ENCODE assay signal across 8 cellular contexts in the genomic region with DNA sequence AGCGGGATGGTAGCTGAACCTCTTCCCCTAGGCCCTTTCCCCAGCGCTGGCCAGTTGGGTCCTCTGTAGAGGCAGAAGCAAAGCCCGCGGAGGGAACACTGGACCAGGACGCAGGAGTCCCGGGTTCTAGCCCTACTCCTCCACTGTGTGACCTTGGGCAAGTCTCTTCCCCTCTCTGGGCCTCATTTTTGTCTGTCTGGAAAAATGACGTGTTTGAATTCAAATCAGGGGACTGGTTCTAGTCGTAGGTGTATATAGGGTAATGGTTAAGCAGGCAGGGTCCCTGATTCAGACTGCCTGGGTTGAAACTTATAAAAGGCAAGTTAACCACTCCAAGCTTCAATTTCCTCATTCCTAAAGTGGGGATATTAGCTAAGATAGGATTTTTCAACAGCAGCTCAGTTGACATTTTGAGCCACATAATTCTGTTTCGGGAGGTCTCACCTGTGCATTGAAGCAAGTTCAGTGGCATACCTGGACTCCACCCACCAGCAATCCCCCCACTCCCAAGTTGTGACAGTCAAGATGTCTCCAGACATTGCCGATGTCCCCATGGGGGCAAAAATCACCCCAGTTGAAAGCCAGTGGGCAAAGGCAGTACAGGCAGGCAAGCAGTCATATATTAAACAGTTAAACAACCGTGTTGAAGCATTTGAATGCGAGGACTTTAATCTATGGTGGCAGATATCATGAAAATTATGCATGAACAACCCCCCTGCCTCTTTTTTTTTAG. TPM values are rescaled to one million over a fixed set of nuclear protein-coding genes. Genes with fewer than 3 reads are reported as not detected.
DNase-seq lines count a peak whose midpoint lies in the region; ATAC-seq and TF ChIP-seq lines count a peak whose summit lies in the region.

No MANE protein-coding gene starts in this region.

- in situ Hi-C loops in mammary epithelial cell (cut with MboI; ENCODE audit: low sequenced_read_pairs in 2 of 2) = no loop called here

- WGBS in mammary epithelial cell (ENCODE audit: low coverage, missing lambda C conversion rate) = 31% methylated on average over 12 of the region's 12 CpGs

- peaks cover 39% of the 10 kb centered on the region for H3K4me1 Mint-ChIP-seq in CD4-positive, alpha-beta T cell (ENCODE audit: low read depth)

- H3K9me3 ChIP-seq in CD4-positive, alpha-beta T cell (ENCODE audit: control insufficient read depth, low read length) = no peaks in the 10 kb centered on the region
- H3K9me3 ChIP-seq in MG63 (no peaks in the 10 kb centered on the region), mammary epithelial cell (replicated peaks; ENCODE audit: insufficient read depth, low read length) (no peaks in the 10 kb centered on the region), mucosa of descending colon (no peaks in the 10 kb centered on the region)

- no peak for ATAC-seq in CD4-positive, alpha-beta T cell (ENCODE audit: poor library complexity)
- no peak for ATAC-seq in mucosa of descending colon
- ATAC-seq in HG03159 (IDR thresholded peaks at IDR 0.05; ENCODE audit: unreplicated experiment) = no peak
- ATAC-seq in GM18502 (IDR thresholded peaks at IDR 0.05; ENCODE audit: poor library complexity, unreplicated experiment) = no peak

- no peaks in the 10 kb centered on the region for H3K27me3 Mint-ChIP-seq in CD4-positive, alpha-beta T cell

- peak overlapping the region; percentile 77 for H3K27ac Mint-ChIP-seq in CD4-positive, alpha-beta T cell

- peak overlapping the region; percentile 92 for H3K4me3 Mint-ChIP-seq in CD4-positive, alpha-beta T cell

- CTCF ChIA-PET in CD4-positive, alpha-beta T cell (lab: Charles Lee) = interaction anchor here (1.0 to 3.6 kb wide), 5 partner anchors 11 to 229 kb away, joined by 3 to 17 read pairs (median 4); a partner anchor contains a TSS
- CTCF ChIA-PET in mammary epithelial cell (lab: Charles Lee; ENCODE audit: low non-redundant PET) = interaction anchor here (0.6 to 1.0 kb wide), 2 partner anchors 88 to 200 kb away, joined by 3 to 10 read pairs; a partner anchor contains a TSS

- peaks cover 16% of the 10 kb centered on the region for H3K4me1 ChIP-seq in mammary epithelial cell (ENCODE audit: insufficient read depth, low read length)
- peaks cover 30% of the 10 kb centered on the region for H3K4me1 ChIP-seq in mucosa of descending colon (ENCODE audit: low read depth)

- POLR2A ChIA-PET in CD4-positive, alpha-beta T cell (lab: Charles Lee) = interaction anchor here (0.6 to 3.7 kb wide), 17 partner anchors 8 to 284 kb away, joined by 3 to 27 read pairs (median 5); a partner anchor contains a TSS

- peaks cover 13% of the 10 kb centered on the region for H3K79me2 ChIP-seq in mammary epithelial cell (ENCODE audit: insufficient read depth, low read length)

- H3K36me3 ChIP-seq in MG63 (no peaks in the 10 kb centered on the region), mammary epithelial cell (ENCODE audit: insufficient read depth, low read length) (no peaks in the 10 kb centered on the region), mucosa of descending colon (ENCODE audit: low read depth) (peaks cover 5% of the 10 kb centered on the region)

- H3K4me2 ChIP-seq in mammary epithelial cell (ENCODE audit: insufficient read depth, low read depth, low read length) = peak overlapping the region; percentile 87

- no peaks in the 10 kb centered on the region for H4K20me1 ChIP-seq in mammary epithelial cell (ENCODE audit: insufficient read depth, low read length)

- dilution Hi-C loops in mammary epithelial cell (cut with HindIII; ENCODE audit: low sequenced_read_pairs) = loop anchor here (5.0 kb wide), 1 partner anchor 35 kb away; a partner anchor contains a TSS

- DNase-seq in CD4-positive, alpha-beta T cell = peak in 3 of 10 experiments; percentile 8 to 38 (median 20)
- DNase-seq in MG63 (no peak), mammary epithelial cell (peak; percentile 18), mucosa of descending colon (peak in 1 of 3 donors; percentile 34), NCI-H1105 treated with DMSO at 0.1 percent for 48 hours (lab: John Stamatoyannopoulos, UW) (no peak), dedifferentiated amniotic fluid mesenchymal stem cell (ENCODE audit: extremely low spot score) (no peak)

- no peaks in the 10 kb centered on the region for H3K9me3 Mint-ChIP-seq in CD4-positive, alpha-beta T cell

- BruUV-seq in mammary epithelial cell (replicated peaks; lab: Mats Ljungman, UMichigan) = TSS peak; percentile 48

- intact Hi-C loops in CD4-positive, alpha-beta T cell (cut with DNase I, micrococcal nuclease) = loop anchor here (2.0 to 5.0 kb wide), 4 partner anchors 35 to 135 kb away; a partner anchor contains a TSS
- intact Hi-C loops in mammary epithelial cell (cut with micrococcal nuclease) = loop anchor here (1.0 to 5.0 kb wide), 2 partner anchors 19 to 35 kb away; a partner anchor contains a TSS
- intact Hi-C loops in mucosa of descending colon (cut with DNase I, micrococcal nuclease) = no loop called here

- peak overlapping the region; percentile 83 for H2AFZ ChIP-seq in mammary epithelial cell (ENCODE audit: low read depth, low read length)

- H3K36me3 Mint-ChIP-seq in CD4-positive, alpha-beta T cell (ENCODE audit: low read depth) = peaks cover 12% of the 10 kb centered on the region

- H3K4me3 ChIP-seq in MG63 = peak overlapping the region; percentile 59
- H3K4me3 ChIP-seq in mammary epithelial cell (replicated peaks in 1 of 3; ENCODE audit: insufficient read depth in 1 of 3, low read depth in 2 of 3, low read length in 3 of 3) = peak overlapping the region; percentile 61 to 85 (median 83)
- H3K4me3 ChIP-seq in mucosa of descending colon = peak overlapping the region; percentile 85

- H3K27me3 ChIP-seq in CD4-positive, alpha-beta T cell (ENCODE audit: control insufficient read depth, insufficient read depth, low read length) = no peaks in the 10 kb centered on the region
- no peaks in the 10 kb centered on the region for H3K27me3 ChIP-seq in MG63
- no peaks in the 10 kb centered on the region for H3K27me3 ChIP-seq in mammary epithelial cell (ENCODE audit: insufficient read depth, low read length)

- no peak for TF ChIP-seq CTCF in CD4-positive, alpha-beta T cell (IDR thresholded peaks at IDR 0.05)
- no peak for TF ChIP-seq CTCF in mammary epithelial cell (conservative IDR thresholded peaks at IDR 0.05 in 1 of 2, IDR thresholded peaks at IDR 0.05 in 1 of 2; ENCODE audit: extremely low read depth in 1 of 2, insufficient read depth in 1 of 2, low read depth in 1 of 2, low read length in 2 of 2)
- TF ChIP-seq CTCF in mucosa of descending colon (IDR thresholded peaks at IDR 0.05) = no peak

- H3K9ac ChIP-seq in mammary epithelial cell (ENCODE audit: insufficient read depth, low read length) = peak overlapping the region; percentile 85

- peak overlapping the region; percentile 61 for H3K27ac ChIP-seq in CD4-positive, alpha-beta T cell (ENCODE audit: low read depth, low read length)
- peak overlapping the region; percentile 66 for H3K27ac ChIP-seq in mammary epithelial cell (ENCODE audit: insufficient read depth, low read depth, low read length)

RNA-seq across cellular contexts. Expression of a gene that starts 0.9 kb away (rescaled TPM):
- 10 to 100 TPM; 52.4 to 59.7 TPM for total RNA-seq in CD4-positive, alpha-beta T cell
- total RNA-seq in MG63 (2014; rRNA removed; shearing (Covaris generic); ENCODE audit: low replicate concordance) = 3.9 and 5.4 TPM in 2 replicates
- total RNA-seq in mammary epithelial cell (10 to 100 TPM; 10.7 to 62.3 TPM), mucosa of descending colon (100 to 1,000 TPM in 1 of 3 donors, 10 to 100 TPM in 2; 89.9 to 133 (median 91.3) TPM)
- polyA plus RNA-seq in mammary epithelial cell = 17.8 TPM
- 43.6 TPM for polyA minus RNA-seq in mammary epithelial cell

RNA-seq across cellular contexts. Expression of a gene that starts 36.6 kb away (rescaled TPM):
- total RNA-seq in CD4-positive, alpha-beta T cell = 1 to 10 TPM; 2.9 to 3.3 TPM
- 34.4 and 38.6 TPM in 2 replicates for total RNA-seq in MG63 (2014; rRNA removed; shearing (Covaris generic); ENCODE audit: low replicate concordance)
- total RNA-seq in mammary epithelial cell = 10 to 100 TPM; 21.0 to 21.5 TPM
- 16.0 TPM for polyA plus RNA-seq in mammary epithelial cell
- 3.7 TPM for polyA minus RNA-seq in mammary epithelial cell
- 10 to 100 TPM; 13.0 to 17.0 (median 14.9) TPM for total RNA-seq in mucosa of descending colon

RNA-seq across cellular contexts. Expression of a gene that starts 36.9 kb away (rescaled TPM):
- total RNA-seq in CD4-positive, alpha-beta T cell = 10 to 100 TPM; 56.8 to 61.1 TPM
- total RNA-seq in MG63 (2014; rRNA removed; shearing (Covaris generic); ENCODE audit: low replicate concordance) = 80.5 and 82.0 TPM in 2 replicates
- total RNA-seq in mammary epithelial cell (10 to 100 TPM; 49.3 to 92.9 TPM), mucosa of descending colon (10 to 100 TPM; 46.4 to 60.6 (median 53.2) TPM)
- 58.6 TPM for polyA plus RNA-seq in mammary epithelial cell
- 101 TPM for polyA minus RNA-seq in mammary epithelial cell

Comparison
In these comparisons a context has a peak if more than half of its experiments do, and no peak if none do; other contexts are left out.
1. intact Hi-C loops: an anchor here in CD4-positive, alpha-beta T cell (2.0 to 5.0 kb wide) and mammary epithelial cell (1.0 to 5.0 kb wide); none called in mucosa of descending colon.